1 cellular context compared by ENCODE assay signal in genomic region chr19:56294557-56294956, GRCh38.
A peak's percentile ranks its signal among the peaks of the same experiment; 100 is the strongest.
TF ChIP-seq lines count a peak whose summit lies in the region.

No MANE protein-coding gene starts in this region.

TF ChIP-seq in K562, 482 proteins besides CTCF, POLR2A, EP300 and RAD21:
- TF ChIP-seq ZNF449 (CRISPR knock-in tag; IDR thresholded peaks at IDR 0.05) (no peak), ZBTB40 (IDR thresholded peaks at IDR 0.05) (peak; percentile 93), ZBTB40 (CRISPR knock-in tag; IDR thresholded peaks at IDR 0.05) (peak; percentile 90), MAFF (IDR thresholded peaks at IDR 0.05; ENCODE audit: low read length) (0 out of 2 replicates have a peak, but pooled peaks have one; percentile 1), NFIC (IDR thresholded peaks at IDR 0.05) (peak; percentile 50), MAFG (tag; conservative IDR thresholded peaks at IDR 0.05) (0 out of 2 replicates have a peak, but pooled peaks have one; percentile 12), ZNF316 (IDR thresholded peaks at IDR 0.05) (peak; percentile 70)
- TF ChIP-seq, protein P1, sequence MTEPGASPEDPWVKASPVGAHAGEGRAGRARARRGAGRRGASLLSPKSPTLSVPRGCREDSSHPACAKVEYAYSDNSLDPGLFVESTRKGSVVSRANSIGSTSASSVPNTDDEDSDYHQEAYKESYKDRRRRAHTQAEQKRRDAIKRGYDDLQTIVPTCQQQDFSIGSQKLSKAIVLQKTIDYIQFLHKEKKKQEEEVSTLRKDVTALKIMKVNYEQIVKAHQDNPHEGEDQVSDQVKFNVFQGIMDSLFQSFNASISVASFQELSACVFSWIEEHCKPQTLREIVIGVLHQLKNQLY (CRISPR knock-in tag; conservative IDR thresholded peaks at IDR 0.05), result no peak
- TF ChIP-seq, protein P2, sequence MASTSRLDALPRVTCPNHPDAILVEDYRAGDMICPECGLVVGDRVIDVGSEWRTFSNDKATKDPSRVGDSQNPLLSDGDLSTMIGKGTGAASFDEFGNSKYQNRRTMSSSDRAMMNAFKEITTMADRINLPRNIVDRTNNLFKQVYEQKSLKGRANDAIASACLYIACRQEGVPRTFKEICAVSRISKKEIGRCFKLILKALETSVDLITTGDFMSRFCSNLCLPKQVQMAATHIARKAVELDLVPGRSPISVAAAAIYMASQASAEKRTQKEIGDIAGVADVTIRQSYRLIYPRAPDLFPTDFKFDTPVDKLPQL (IDR thresholded peaks at IDR 0.05; ENCODE audit: extremely low read depth, insufficient read length), result no peak
- TF ChIP-seq, protein P3, sequence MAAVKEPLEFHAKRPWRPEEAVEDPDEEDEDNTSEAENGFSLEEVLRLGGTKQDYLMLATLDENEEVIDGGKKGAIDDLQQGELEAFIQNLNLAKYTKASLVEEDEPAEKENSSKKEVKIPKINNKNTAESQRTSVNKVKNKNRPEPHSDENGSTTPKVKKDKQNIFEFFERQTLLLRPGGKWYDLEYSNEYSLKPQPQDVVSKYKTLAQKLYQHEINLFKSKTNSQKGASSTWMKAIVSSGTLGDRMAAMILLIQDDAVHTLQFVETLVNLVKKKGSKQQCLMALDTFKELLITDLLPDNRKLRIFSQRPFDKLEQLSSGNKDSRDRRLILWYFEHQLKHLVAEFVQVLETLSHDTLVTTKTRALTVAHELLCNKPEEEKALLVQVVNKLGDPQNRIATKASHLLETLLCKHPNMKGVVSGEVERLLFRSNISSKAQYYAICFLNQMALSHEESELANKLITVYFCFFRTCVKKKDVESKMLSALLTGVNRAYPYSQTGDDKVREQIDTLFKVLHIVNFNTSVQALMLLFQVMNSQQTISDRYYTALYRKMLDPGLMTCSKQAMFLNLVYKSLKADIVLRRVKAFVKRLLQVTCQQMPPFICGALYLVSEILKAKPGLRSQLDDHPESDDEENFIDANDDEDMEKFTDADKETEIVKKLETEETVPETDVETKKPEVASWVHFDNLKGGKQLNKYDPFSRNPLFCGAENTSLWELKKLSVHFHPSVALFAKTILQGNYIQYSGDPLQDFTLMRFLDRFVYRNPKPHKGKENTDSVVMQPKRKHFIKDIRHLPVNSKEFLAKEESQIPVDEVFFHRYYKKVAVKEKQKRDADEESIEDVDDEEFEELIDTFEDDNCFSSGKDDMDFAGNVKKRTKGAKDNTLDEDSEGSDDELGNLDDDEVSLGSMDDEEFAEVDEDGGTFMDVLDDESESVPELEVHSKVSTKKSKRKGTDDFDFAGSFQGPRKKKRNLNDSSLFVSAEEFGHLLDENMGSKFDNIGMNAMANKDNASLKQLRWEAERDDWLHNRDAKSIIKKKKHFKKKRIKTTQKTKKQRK (IDR thresholded peaks at IDR 0.05; ENCODE audit: borderline replicate concordance, low read depth, low read length), result no peak
TF ChIP-seq in K562: peak in this region for 5.
